In genomic region chr20:38875170-38875993, GRCh38 we compare ENCODE assay signal across 1 cellular context.
TF ChIP-seq lines count a peak whose summit lies in the region.

No MANE protein-coding gene starts in this region.

TF ChIP-seq in WTC11, 78 proteins besides CTCF, POLR2A, EP300 and RAD21 (continued from another document):
- TF ChIP-seq MLX (CRISPR knock-in tag; IDR thresholded peaks at IDR 0.05) (no peak), ZSCAN18 (CRISPR knock-in tag; IDR thresholded peaks at IDR 0.05) (no peak), SP1 (CRISPR knock-in tag; conservative IDR thresholded peaks at IDR 0.05) (no peak)
